Comparison of ENCODE assay signal across 8 cellular contexts in the genomic region with DNA sequence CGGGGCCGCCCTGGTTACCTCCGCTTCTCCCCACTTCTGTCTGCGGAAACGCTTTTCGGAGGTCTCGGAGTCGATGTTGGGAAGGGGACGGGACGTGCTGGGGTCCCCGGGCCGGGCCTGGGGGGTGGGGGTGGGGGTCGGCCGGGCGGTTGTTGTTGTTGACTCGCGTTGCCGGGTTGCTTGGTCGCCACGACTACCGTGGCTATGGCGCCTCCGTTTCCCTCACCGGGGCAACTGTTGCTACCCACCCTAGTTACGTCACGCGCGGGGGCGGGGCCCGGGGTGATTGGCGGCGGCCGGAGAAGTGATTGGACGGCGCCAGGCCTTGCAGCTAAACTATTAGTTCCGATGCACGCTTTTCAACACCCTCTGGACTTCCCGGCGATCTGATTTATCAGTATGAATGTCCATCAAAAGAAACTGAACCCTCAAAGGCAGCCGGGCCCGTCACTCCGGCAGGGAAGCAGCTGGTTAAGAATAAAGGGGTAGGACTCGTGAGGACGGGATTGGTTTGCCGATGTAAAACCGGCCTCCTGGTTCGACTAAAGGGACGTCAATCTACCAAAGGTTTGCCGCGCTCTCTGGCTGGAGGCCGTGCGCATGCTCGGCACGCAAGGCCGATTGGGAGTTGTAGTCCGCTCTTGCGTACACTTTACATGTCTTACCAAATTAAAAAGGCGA. TPM values are rescaled to one million over a fixed set of nuclear protein-coding genes. Genes with fewer than 3 reads are reported as not detected.
DNase-seq lines count a peak whose midpoint lies in the region; ATAC-seq, FAIRE-seq and TF ChIP-seq lines count a peak whose summit lies in the region.

RFX1 (minus strand) TSS at position 236 of the 681 bp plus-strand sequence. CDS start 12,477 bp downstream, outside the sequence.

- DNase-seq in AG09319 (ENCODE audit: extremely low read depth, low read depth) (peak; percentile 100), GM19239 (ENCODE audit: insufficient read length, low spot score) (peak; percentile 70), NCI-H524 (lab: John Stamatoyannopoulos, UW) (peak; percentile 100), cerebellum (ENCODE audit: low spot score) (peak; percentile 97), islet precursor cell (peak; percentile 100)
- DNase-seq in activated CD4-positive, alpha-beta T cell treated with anti-CD3 and anti-CD28 coated beads for 24 hours (ENCODE audit: low read depth in 2 of 2) = peak; percentile 100
- peak; percentile 100 for DNase-seq in stimulated activated CD4-positive, alpha-beta T cell treated with anti-CD3 and anti-CD28 coated beads, Interleukin-12 subunit alpha, Interleukin-12 subunit beta, amount 100 ng/mL, for 48 hours (ENCODE audit: low read depth in 2 of 3, low spot score in 1 of 3)

- FAIRE-seq in GM19239 (lab: Jason Lieb, UNC) = peak; percentile 98

- peak; percentile 65 for ATAC-seq in HG03457 (IDR thresholded peaks at IDR 0.05; ENCODE audit: unreplicated experiment)

- TF ChIP-seq CTCF in AG09319 (IDR thresholded peaks at IDR 0.05; ENCODE audit: low read depth, low read length) = no peak

RNA-seq across cellular contexts. Expression of gene RFX1, which starts in this region (rescaled TPM):
- total RNA-seq in cerebellum = 3.4 TPM

Comparison
In these comparisons a context has a peak if more than half of its experiments do, and no peak if none do; other contexts are left out.
1. Peak in every context shown above with its lines: DNase-seq and ATAC-seq.